8 cellular contexts compared by ENCODE assay signal in genomic region chr7:11557627-11558026, GRCh38.
A peak's percentile ranks its signal among the peaks of the same experiment; 100 is the strongest.
DNase-seq lines count a peak whose midpoint lies in the region; ATAC-seq and TF ChIP-seq lines count a peak whose summit lies in the region.

No MANE protein-coding gene starts in this region.

- peaks cover 12% of the 10 kb centered on the region for H3K4me1 Mint-ChIP-seq in endodermal cell
- H3K4me1 Mint-ChIP-seq in type B pancreatic cell (ENCODE audit: unreplicated experiment) = no peaks in the 10 kb centered on the region
- no peaks in the 10 kb centered on the region for H3K4me1 Mint-ChIP-seq in activated CD4-positive, alpha-beta memory T cell treated with anti-CD3 and anti-CD28 coated beads, Interleukin-2, amount 10 ng/mL, durations not matched to agents 7 days and 5 days

- H3K9me3 Mint-ChIP-seq in endodermal cell (peaks cover 3% of the 10 kb centered on the region), type B pancreatic cell (peaks cover 4% of the 10 kb centered on the region)
- H3K9me3 Mint-ChIP-seq in activated CD4-positive, alpha-beta memory T cell treated with anti-CD3 and anti-CD28 coated beads, Interleukin-2, amount 10 ng/mL, durations not matched to agents 7 days and 5 days = no peaks in the 10 kb centered on the region

- CTCF ChIA-PET in activated CD4-positive, alpha-beta memory T cell treated with anti-CD3 and anti-CD28 coated beads, Interleukin-2, amount 10 ng/mL, durations not matched to agents 7 days and 5 days (lab: Charles Lee) = no interaction called here

- H3K4me3 ChIP-seq in NB4 (ENCODE audit: low read depth, low read length) = no peak overlapping the region
- H3K4me3 ChIP-seq in endodermal cell (ENCODE audit: low read length) = no peak overlapping the region

- TF ChIP-seq CTCF in NB4 (IDR thresholded peaks at IDR 0.05; ENCODE audit: low read depth, low read length) (peak; percentile 80), endodermal cell (conservative IDR thresholded peaks at IDR 0.05) (peak; percentile 77), type B pancreatic cell (conservative IDR thresholded peaks at IDR 0.05) (peak; percentile 44)

- H3K36me3 ChIP-seq in endodermal cell (ENCODE audit: control insufficient read depth, insufficient read depth, low read length) = no peaks in the 10 kb centered on the region

- no peaks in the 10 kb centered on the region for H3K27me3 ChIP-seq in endodermal cell (ENCODE audit: control insufficient read depth, insufficient read depth, low read length, poor library complexity, severe bottlenecking)

- no peak overlapping the region for H3K27ac ChIP-seq in endodermal cell (ENCODE audit: low read depth, low read length)

- H3K9me3 ChIP-seq in endodermal cell (ENCODE audit: control insufficient read depth, low read length) = no peaks in the 10 kb centered on the region

- H3K4me3 Mint-ChIP-seq in endodermal cell (no peak overlapping the region), type B pancreatic cell (no peak overlapping the region)
- H3K4me3 Mint-ChIP-seq in activated CD4-positive, alpha-beta memory T cell treated with anti-CD3 and anti-CD28 coated beads, Interleukin-2, amount 10 ng/mL, durations not matched to agents 7 days and 5 days = no peak overlapping the region

- H3K36me3 Mint-ChIP-seq in endodermal cell (ENCODE audit: low read depth) (no peaks in the 10 kb centered on the region), type B pancreatic cell (no peaks in the 10 kb centered on the region)
- no peaks in the 10 kb centered on the region for H3K36me3 Mint-ChIP-seq in activated CD4-positive, alpha-beta memory T cell treated with anti-CD3 and anti-CD28 coated beads, Interleukin-2, amount 10 ng/mL, durations not matched to agents 7 days and 5 days (ENCODE audit: low read depth)

- peaks cover 4% of the 10 kb centered on the region for H3K4me1 ChIP-seq in endodermal cell (ENCODE audit: control insufficient read depth, insufficient read depth, low read length)

- POLR2A ChIA-PET in activated CD4-positive, alpha-beta memory T cell treated with anti-CD3 and anti-CD28 coated beads, Interleukin-2, amount 10 ng/mL, durations not matched to agents 7 days and 5 days (lab: Charles Lee) = no interaction called here

- no peak overlapping the region for H3K9ac ChIP-seq in endodermal cell (ENCODE audit: extremely low read depth, low read length, poor library complexity, severe bottlenecking)

- H3K27ac Mint-ChIP-seq in endodermal cell (peak overlapping the region; percentile 9), type B pancreatic cell (no peak overlapping the region)
- no peak overlapping the region for H3K27ac Mint-ChIP-seq in activated CD4-positive, alpha-beta memory T cell treated with anti-CD3 and anti-CD28 coated beads, Interleukin-2, amount 10 ng/mL, durations not matched to agents 7 days and 5 days

- H3K27me3 Mint-ChIP-seq in endodermal cell (ENCODE audit: insufficient read depth) = no peaks in the 10 kb centered on the region
- no peaks in the 10 kb centered on the region for H3K27me3 Mint-ChIP-seq in type B pancreatic cell
- no peaks in the 10 kb centered on the region for H3K27me3 Mint-ChIP-seq in activated CD4-positive, alpha-beta memory T cell treated with anti-CD3 and anti-CD28 coated beads, Interleukin-2, amount 10 ng/mL, durations not matched to agents 7 days and 5 days

- TF ChIP-seq POLR2A in NB4 (IDR thresholded peaks at IDR 0.05; ENCODE audit: extremely low read depth, insufficient read length) = no peak

- ATAC-seq in GM18517 (IDR thresholded peaks at IDR 0.05; ENCODE audit: unreplicated experiment) = peak; percentile 62
- peak; percentile 98 for ATAC-seq in HG02642 (IDR thresholded peaks at IDR 0.05; ENCODE audit: poor library complexity, unreplicated experiment)

- 24% methylated on average over 2 of the region's 2 CpGs for WGBS in endodermal cell (ENCODE audit: insufficient coverage in 1 of 2, insufficient read length in 1 of 2), 2 experiments

- DNase-seq in NB4 (ENCODE audit: low read depth) = peak; percentile 95
- DNase-seq in endodermal cell = peak; percentile 84
- DNase-seq in type B pancreatic cell (ENCODE audit: extremely low spot score, unreplicated experiment) = no peak
- no peak for DNase-seq in activated effector memory CD4-positive, alpha-beta T cell treated with Interleukin-2 at 50 U/mL for 16 hours
- DNase-seq in activated CD4-positive, alpha-beta memory T cell treated with anti-CD3 and anti-CD28 coated beads, Interleukin-2, amount 10 ng/mL, durations not matched to agents 7 days and 5 days = no peak
- no peak for DNase-seq in stimulated activated CD4-positive, alpha-beta T cell treated with anti-CD3 and anti-CD28 coated beads, Interleukin-15, amount 100 ng/mL, for 24 hours

Comparison
In these comparisons a context has a peak if more than half of its experiments do, and no peak if none do; other contexts are left out.
1. DNase-seq: peak in NB4 (single experiment) and endodermal cell (single experiment); none in type B pancreatic cell (single experiment), activated effector memory CD4-positive, alpha-beta T cell treated with Interleukin-2 at 50 U/mL for 16 hours (single experiment), activated CD4-positive, alpha-beta memory T cell treated with anti-CD3 and anti-CD28 coated beads, Interleukin-2, amount 10 ng/mL, durations not matched to agents 7 days and 5 days (single experiment) and stimulated activated CD4-positive, alpha-beta T cell treated with anti-CD3 and anti-CD28 coated beads, Interleukin-15, amount 100 ng/mL, for 24 hours (single experiment).
2. Peak in every context shown above with its lines, with median percentiles within 50 percentile points of each other: CTCF ChIP-seq.